Comparison of ENCODE assay signal across 9 cellular contexts in the genomic region with DNA sequence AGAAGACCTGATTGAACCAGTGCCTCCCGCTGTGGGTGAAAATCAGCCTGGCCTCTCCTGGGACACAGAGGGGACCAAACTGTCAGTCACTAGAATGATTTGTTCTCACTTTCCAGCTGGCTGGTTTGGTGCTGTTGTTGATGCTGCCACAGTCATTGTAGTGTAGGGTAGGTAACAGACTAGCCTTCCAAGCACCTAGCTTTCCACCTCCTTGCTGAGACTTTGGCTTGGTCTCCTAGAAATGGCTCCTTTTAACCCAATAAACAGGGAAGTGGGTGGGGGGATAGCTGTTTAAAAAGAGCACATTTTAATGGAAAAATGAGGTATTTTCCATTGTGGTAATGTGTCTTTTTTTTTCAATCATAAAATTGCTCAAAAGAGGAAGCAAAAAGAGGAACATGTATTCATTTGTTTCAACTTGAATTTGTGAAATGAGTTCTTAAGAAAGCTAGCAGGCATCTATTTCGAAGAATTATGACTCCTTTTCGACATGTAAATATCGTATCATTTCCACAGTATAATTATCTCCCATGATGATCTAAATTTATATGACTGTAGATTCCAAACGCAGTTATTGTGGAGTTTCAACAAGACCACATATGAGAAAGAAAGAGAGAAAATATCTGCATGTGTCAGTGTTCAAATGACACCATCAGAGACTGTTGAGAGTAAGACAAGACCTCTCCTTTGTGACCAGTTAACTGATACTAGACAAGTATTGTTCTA.
DNase-seq lines count a peak whose midpoint lies in the region; ATAC-seq and TF ChIP-seq lines count a peak whose summit lies in the region.
"Had no signal": no experiment of that assay in that cellular context is flagged by ENCODE, and none has a peak within 500 bp of the region (broad histone marks: within the 10 kb centered on the region; RNA-seq: fewer than 3 reads in every experiment).

No MANE protein-coding gene starts in this region.

- H3K27me3 Mint-ChIP-seq in activated T-helper 1 cell treated with anti-CD3 and anti-CD28 coated beads, Interleukin-12 subunit alpha, Interleukin-12 subunit beta, Interleukin-2, Interleukin-4 antibody, amounts not matched to agents 30 ng/mL and 10 ng/mL and 1 ng/mL, durations not matched to agents 14 hours and 24 hours and 36 hours (ENCODE audit: insufficient read depth), result no peaks in the 10 kb centered on the region
- H3K27me3 Mint-ChIP-seq in type B pancreatic cell, result peaks cover 25% of the 10 kb centered on the region

- H3K9me3 Mint-ChIP-seq in activated T-helper 1 cell treated with anti-CD3 and anti-CD28 coated beads, Interleukin-12 subunit alpha, Interleukin-12 subunit beta, Interleukin-2, Interleukin-4 antibody, amounts not matched to agents 30 ng/mL and 10 ng/mL and 1 ng/mL, durations not matched to agents 14 hours and 24 hours and 36 hours, result no peaks in the 10 kb centered on the region
- peaks cover 4% of the 10 kb centered on the region for H3K9me3 Mint-ChIP-seq in type B pancreatic cell

- H3K4me1 Mint-ChIP-seq in activated T-helper 1 cell treated with anti-CD3 and anti-CD28 coated beads, Interleukin-12 subunit alpha, Interleukin-12 subunit beta, Interleukin-2, Interleukin-4 antibody, amounts not matched to agents 30 ng/mL and 10 ng/mL and 1 ng/mL, durations not matched to agents 14 hours and 24 hours and 36 hours (ENCODE audit: low read depth), result peaks cover 12% of the 10 kb centered on the region
- no peaks in the 10 kb centered on the region for H3K4me1 Mint-ChIP-seq in type B pancreatic cell (ENCODE audit: unreplicated experiment)

- H3K4me3 Mint-ChIP-seq in activated T-helper 1 cell treated with anti-CD3 and anti-CD28 coated beads, Interleukin-12 subunit alpha, Interleukin-12 subunit beta, Interleukin-2, Interleukin-4 antibody, amounts not matched to agents 30 ng/mL and 10 ng/mL and 1 ng/mL, durations not matched to agents 14 hours and 24 hours and 36 hours, result no peak overlapping the region
- no peak overlapping the region for H3K4me3 Mint-ChIP-seq in type B pancreatic cell

- peak overlapping the region; percentile 77 for H3K27ac Mint-ChIP-seq in activated T-helper 1 cell treated with anti-CD3 and anti-CD28 coated beads, Interleukin-12 subunit alpha, Interleukin-12 subunit beta, Interleukin-2, Interleukin-4 antibody, amounts not matched to agents 30 ng/mL and 10 ng/mL and 1 ng/mL, durations not matched to agents 14 hours and 24 hours and 36 hours
- no peak overlapping the region for H3K27ac Mint-ChIP-seq in type B pancreatic cell

- TF ChIP-seq CTCF in GM10266 (IDR thresholded peaks at IDR 0.05; ENCODE audit: control insufficient read depth, insufficient read depth, low read depth, missing control alignments), result no peak
- no peak for TF ChIP-seq CTCF in type B pancreatic cell (conservative IDR thresholded peaks at IDR 0.05)

- DNase-seq in GM10266 (ENCODE audit: extremely low spot score), result peak; percentile 49
- DNase-seq in activated T-helper 1 cell treated with anti-CD3 and anti-CD28 coated beads, Interleukin-12 subunit alpha, Interleukin-12 subunit beta, Interleukin-2, Interleukin-4 antibody, amounts not matched to agents 30 ng/mL and 10 ng/mL and 1 ng/mL, durations not matched to agents 14 hours and 24 hours and 36 hours (ENCODE audit: low spot score), result no peak
- no peak for DNase-seq in NCI-H510A (lab: John Stamatoyannopoulos, UW)
- DNase-seq in cerebellar nuclear complex (lab: John Stamatoyannopoulos, UW), result no peak
- DNase-seq in type B pancreatic cell (ENCODE audit: extremely low spot score, unreplicated experiment), result no peak
- DNase-seq in inferior parietal cortex (ENCODE audit: extremely low spot score), result no peak
- DNase-seq: NCI-H1417 treated with DMSO at 0.1 percent for 48 hours had no signal

- ATAC-seq in GM21360 (IDR thresholded peaks at IDR 0.05; ENCODE audit: unreplicated experiment) (peak; percentile 81), HG03354 (IDR thresholded peaks at IDR 0.05; ENCODE audit: poor library complexity, severe bottlenecking, unreplicated experiment) (peak; percentile 91)

- intact Hi-C loops in activated T-helper 1 cell treated with anti-CD3 and anti-CD28 coated beads, Interleukin-12 subunit alpha, Interleukin-12 subunit beta, Interleukin-2, Interleukin-4 antibody, amounts not matched to agents 30 ng/mL and 10 ng/mL and 1 ng/mL, durations not matched to agents 14 hours and 24 hours and 36 hours (cut with micrococcal nuclease), result loop anchor here (1.0 to 5.0 kb wide), 3 partner anchors 22 to 370 kb away; no protein-coding TSS in a partner anchor

- no peaks in the 10 kb centered on the region for H3K36me3 Mint-ChIP-seq in activated T-helper 1 cell treated with anti-CD3 and anti-CD28 coated beads, Interleukin-12 subunit alpha, Interleukin-12 subunit beta, Interleukin-2, Interleukin-4 antibody, amounts not matched to agents 30 ng/mL and 10 ng/mL and 1 ng/mL, durations not matched to agents 14 hours and 24 hours and 36 hours (ENCODE audit: low read depth)
- no peaks in the 10 kb centered on the region for H3K36me3 Mint-ChIP-seq in type B pancreatic cell
